Comparison of ENCODE assay signal across 20 cellular contexts in genomic region chr13:47134939-47135489, GRCh38.
DNase-seq lines count a peak whose midpoint lies in the region; ATAC-seq and TF ChIP-seq lines count a peak whose summit lies in the region.
"Had no signal": no experiment of that assay in that cellular context is flagged by ENCODE, and none has a peak within 500 bp of the region (broad histone marks: within the 10 kb centered on the region; RNA-seq: fewer than 3 reads in every experiment).

No MANE protein-coding gene starts in this region.

- ATAC-seq in GM18858 (IDR thresholded peaks at IDR 0.05; ENCODE audit: unreplicated experiment) = peak; percentile 51
- ATAC-seq in GM21526 (IDR thresholded peaks at IDR 0.05; ENCODE audit: low FRiP score, unreplicated experiment) = peak; percentile 75
- ATAC-seq in HG03354 (IDR thresholded peaks at IDR 0.05; ENCODE audit: poor library complexity, severe bottlenecking, unreplicated experiment) = peak; percentile 60
- ATAC-seq in left cardiac atrium = no peak
- no peak for ATAC-seq in GM19395 (IDR thresholded peaks at IDR 0.05; ENCODE audit: unreplicated experiment)
- ATAC-seq: CD8-positive, alpha-beta T cell had no signal

- no peaks in the 10 kb centered on the region for H3K9me3 ChIP-seq in CD4-positive, alpha-beta memory T cell (ENCODE audit: control insufficient read depth in 1 of 2, low read length in 2 of 2)
- H3K9me3 ChIP-seq: BE2C, SJSA1 had no signal

- POLR2A ChIA-PET in GM10248 (lab: Yijun Ruan, JAX) = no interaction called here
- POLR2A ChIA-PET in CD4-positive, alpha-beta memory T cell (lab: Charles Lee; ENCODE audit: partially characterized antibody) = no interaction called here

- no peaks in the 10 kb centered on the region for H3K36me3 ChIP-seq in CD4-positive, alpha-beta memory T cell (ENCODE audit: insufficient read depth, low read length)
- H3K36me3 ChIP-seq: BE2C, SJSA1 had no signal

- CTCF ChIA-PET in GM10248 (lab: Yijun Ruan, JAX) = interaction anchor here (1.4 to 1.6 kb wide), 2 partner anchors 10 kb away, joined by 3 to 4 read pairs; no protein-coding TSS in a partner anchor
- CTCF ChIA-PET in CD4-positive, alpha-beta memory T cell (lab: Charles Lee; ENCODE audit: partially characterized antibody) = no interaction called here

- no peak overlapping the region for H3K27ac Mint-ChIP-seq in CD4-positive, alpha-beta memory T cell
- H3K27ac Mint-ChIP-seq: CD8-positive, alpha-beta T cell; HFFc6 had no signal

- DNase-seq in GM10248 (ENCODE audit: extremely low spot score) (peak; percentile 13), left cardiac atrium (no peak)
- DNase-seq in CD4-positive, alpha-beta memory T cell = no peak
- no peak for DNase-seq in activated CD4-positive, CD25-positive, alpha-beta regulatory T cell treated with anti-CD3 and anti-CD28 coated beads, Interleukin-2, amount 50 U/mL, for 72 hours
- DNase-seq: BE2C; CD8-positive, alpha-beta T cell; DND-41; GDM1; HFFc6; KBM-7; NCI-H1436 treated with DMSO at 0.1 percent for 48 hours; NCI-H2029 treated with DMSO at 0.1 percent for 48 hours; NCI-H510A; PC-9 had no signal

- H3K4me3 ChIP-seq in CD4-positive, alpha-beta memory T cell (ENCODE audit: low read length in 2 of 2) = no peak overlapping the region
- H3K4me3 ChIP-seq: PC-9, SJSA1 had no signal

- peaks cover 2 to 3% of the 10 kb centered on the region in 2 donors for H3K27me3 Mint-ChIP-seq in CD4-positive, alpha-beta memory T cell

- no peaks in the 10 kb centered on the region for H3K4me1 ChIP-seq in CD4-positive, alpha-beta memory T cell (ENCODE audit: insufficient read depth, low read length)
- H3K4me1 ChIP-seq: BE2C, SJSA1 had no signal

- no peak for TF ChIP-seq CTCF in GM10248 (IDR thresholded peaks at IDR 0.05; ENCODE audit: control extremely low read depth, extremely low read depth, low read depth, missing control alignments)

- no peak overlapping the region for H3K4me3 Mint-ChIP-seq in CD4-positive, alpha-beta memory T cell
- H3K4me3 Mint-ChIP-seq: CD8-positive, alpha-beta T cell; HFFc6 had no signal

- H3K9me3 Mint-ChIP-seq in CD4-positive, alpha-beta memory T cell = no peaks in the 10 kb centered on the region
- H3K9me3 Mint-ChIP-seq: CD8-positive, alpha-beta T cell; HFFc6 had no signal

- intact Hi-C loops in CD4-positive, alpha-beta memory T cell (cut with micrococcal nuclease) = no loop called here
- intact Hi-C loops in left cardiac atrium (cut with DNase I) = no loop called here

- no peak overlapping the region for H3K27ac ChIP-seq in CD4-positive, alpha-beta memory T cell (ENCODE audit: low read depth, low read length)
- H3K27ac ChIP-seq: 22Rv1, PC-9, SJSA1 had no signal

- no peaks in the 10 kb centered on the region for H3K36me3 Mint-ChIP-seq in CD4-positive, alpha-beta memory T cell
- H3K36me3 Mint-ChIP-seq: CD8-positive, alpha-beta T cell had no signal

- H3K4me1 Mint-ChIP-seq in CD4-positive, alpha-beta memory T cell = no peaks in the 10 kb centered on the region

- H3K27me3 ChIP-seq in CD4-positive, alpha-beta memory T cell (ENCODE audit: insufficient read depth, low read length) = no peaks in the 10 kb centered on the region
- H3K27me3 ChIP-seq: BE2C, SJSA1 had no signal

Comparison
In these comparisons a context has a peak if more than half of its experiments do, and no peak if none do; other contexts are left out.
1. ATAC-seq: peak in GM18858 (single experiment), GM21526 (single experiment) and HG03354 (single experiment); none in left cardiac atrium (0 of 2) and GM19395 (single experiment).